14 cellular contexts compared by ENCODE assay signal in genomic region chr17:75970011-75970523, GRCh38. TPM values are rescaled to one million over a fixed set of nuclear protein-coding genes. Genes with fewer than 3 reads are reported as not detected.
DNase-seq lines count a peak whose midpoint lies in the region; TF ChIP-seq lines count a peak whose summit lies in the region.
"Had no signal": no experiment of that assay in that cellular context is flagged by ENCODE, and none has a peak within 500 bp of the region (broad histone marks: within the 10 kb centered on the region; RNA-seq: fewer than 3 reads in every experiment).

No MANE protein-coding gene starts in this region.

- no peak for TF ChIP-seq POLR2A in spleen (IDR thresholded peaks at IDR 0.05)

- no peak for TF ChIP-seq CTCF in PC-9 (conservative IDR thresholded peaks at IDR 0.05)
- no peak for TF ChIP-seq CTCF in fibroblast of mammary gland (conservative IDR thresholded peaks at IDR 0.05; ENCODE audit: control insufficient read depth, insufficient read depth, low read depth, low read length)
- TF ChIP-seq CTCF in spleen (IDR thresholded peaks at IDR 0.05 in 8 of 11, conservative IDR thresholded peaks at IDR 0.05 in 3 of 11): no peak

- H3K4me3 ChIP-seq in PC-9 (no peak overlapping the region), fibroblast of mammary gland (ENCODE audit: control insufficient read depth, low read depth, low read length) (no peak overlapping the region), spleen (peak overlapping the region in 1 of 8 donors; percentile 58)

- 0 out of 2 replicates have a peak, but pooled peaks cover 4% of the 10 kb centered on the region for H3K36me3 ChIP-seq in PC-9 (ENCODE audit: low read depth)
- peaks cover 0 to 73% (median 0%) of the 10 kb centered on the region in 6 donors for H3K36me3 ChIP-seq in spleen

- no peaks in the 10 kb centered on the region for H3K9me2 ChIP-seq in PC-9 (ENCODE audit: insufficient read depth)

- CTCF ChIA-PET in PC-9 (lab: Charles Lee): interaction anchor here (0.7 kb wide), 1 partner anchor 11 kb away, joined by 3 read pairs; no protein-coding TSS in a partner anchor

- no peaks in the 10 kb centered on the region for H3K9me3 ChIP-seq in PC-9 (ENCODE audit: insufficient read depth, low read depth)
- H3K9me3 ChIP-seq in spleen: no peaks in the 10 kb centered on the region

- peak; percentile 54 for DNase-seq in SIG-M5 treated with dmso at 0.1 percent for 504 hours (lab: John Stamatoyannopoulos, UW; ENCODE audit: unreplicated experiment)
- no peak for DNase-seq in SIG-M5 (lab: John Stamatoyannopoulos, UW)
- DNase-seq in PC-9: peak in 1 of 2 experiments; percentile 51
- DNase-seq in fibroblast of mammary gland (ENCODE audit: low read depth): peak; percentile 81
- no peak for DNase-seq in spleen
- no peak for DNase-seq in AG08396 (ENCODE audit: low spot score)
- DNase-seq in iPS-NIHi7 (ENCODE audit: extremely low spot score): no peak
- DNase-seq in NCI-H226: no peak
- DNase-seq: 8988T; amygdala; NCI-H1092 treated with DMSO at 0.1 percent for 48 hours; NCI-H526 treated with DMSO at 0.1 percent for 48 hours; stimulated activated naive B cell treated with anti-CD40 and anti-IgM and Interleukin-4, amounts not matched to agents 10 μg/mL and 1 μg/mL and 100 μg/mL, for 72 hours; T-cell had no signal

- peak overlapping the region; percentile 26; the same call in 1 of the 2 replicates for H3K4me2 ChIP-seq in PC-9

- H3K4me1 ChIP-seq in PC-9 (replicated peaks; ENCODE audit: insufficient read depth): peaks cover 10% of the 10 kb centered on the region
- peaks cover 0 to 83% (median 22%) of the 10 kb centered on the region in 6 donors for H3K4me1 ChIP-seq in spleen

- H3K79me2 ChIP-seq in PC-9 (ENCODE audit: low read depth): peaks cover 13% of the 10 kb centered on the region

- 49 to 65% (median 58%) methylated on average over 4 of the region's 4 CpGs for whole genome bisulfite sequencing in spleen, 5 donors

- H4K20me1 ChIP-seq in PC-9 (ENCODE audit: insufficient read depth): no peaks in the 10 kb centered on the region

- H3F3A ChIP-seq in PC-9 (ENCODE audit: insufficient read depth, low read depth): peaks cover 19% of the 10 kb centered on the region

- POLR2A ChIA-PET in PC-9 (lab: Charles Lee; ENCODE audit: unreplicated experiment): interaction anchor here (0.7 kb wide), 1 partner anchor 29 kb away, joined by 6 read pairs; no protein-coding TSS in a partner anchor

- no TSS peak for BruUV-seq in PC-9 (replicated peaks; lab: Mats Ljungman, UMichigan)

- intact Hi-C loops in PC-9 (cut with micrococcal nuclease; ENCODE audit: unreplicated experiment) (no loop called here), spleen (cut with DNase I; ENCODE audit: low total_unique reads) (no loop called here)

- no peak overlapping the region for H2AFZ ChIP-seq in PC-9

- H3K27ac ChIP-seq in PC-9 (peak overlapping the region; percentile 56), spleen (peak overlapping the region in 7 of 8 donors; percentile 52 to 92 (median 78))

- H3K27me3 ChIP-seq in PC-9 (ENCODE audit: insufficient read depth, low read depth): no peaks in the 10 kb centered on the region
- H3K27me3 ChIP-seq in spleen (replicated peaks in 1 of 7): no peaks in the 10 kb centered on the region

RNA-seq across cellular contexts. Expression of gene ACOX1, which starts 8.9 kb away (rescaled TPM):
- total RNA-seq in PC-9 (2021): 35.5 and 37.1 TPM in 2 replicates
- total RNA-seq in spleen: 10 to 100 TPM; 36.0 to 60.2 (median 45.9) TPM
- 1 to 10 TPM; 6.3 to 9.8 (median 6.8) TPM for polyA plus RNA-seq in spleen

RNA-seq across cellular contexts. Expression of gene TEN1, which starts 9.0 kb away (rescaled TPM):
- total RNA-seq in PC-9 (2021): 19.6 and 22.7 TPM in 2 replicates
- 10 to 100 TPM in 5 of 7 donors, 1 to 10 TPM in 2; 6.0 to 20.8 (median 13.4) TPM for total RNA-seq in spleen
- 10 to 100 TPM; 25.7 to 38.7 (median 34.8) TPM for polyA plus RNA-seq in spleen

RNA-seq across cellular contexts. Expression of gene FBF1, which starts 29.2 kb away (rescaled TPM):
- total RNA-seq in PC-9 (2021) (22.5 and 28.7 TPM in 2 replicates), spleen (10 to 100 TPM in 4 of 7 donors, 1 to 10 TPM in 3; 7.7 to 16.0 (median 10.3) TPM)
- 10 to 100 TPM in 1 of 3 donors, 1 to 10 TPM in 2; 5.2 to 14.4 (median 7.3) TPM for polyA plus RNA-seq in spleen

RNA-seq across cellular contexts. Expression of gene CDK3, which starts 30.6 kb away (rescaled TPM):
- total RNA-seq in PC-9 (2021) (10.3 and 12.3 TPM in 2 replicates), spleen (10 to 100 TPM in 2 of 7 donors, 1 to 10 TPM in 5; 6.7 to 12.0 (median 7.1) TPM)
- polyA plus RNA-seq in spleen: 10 to 100 TPM; 13.8 to 39.8 (median 31.2) TPM

RNA-seq across cellular contexts. Expression of gene EVPL, which starts 57.0 kb away (rescaled TPM):
- total RNA-seq in PC-9 (2021) (60.8 and 77.8 TPM in 2 replicates), spleen (under 1 TPM in 4 of 7 donors, not detected in 3; 0.06 to 0.56 (median 0.20) TPM)
- under 1 TPM; 0.04 to 0.29 (median 0.05) TPM for polyA plus RNA-seq in spleen

Comparison
In these comparisons a context has a peak if more than half of its experiments do, and no peak if none do; other contexts are left out.
1. DNase-seq: peak in SIG-M5 treated with dmso at 0.1 percent for 504 hours (single experiment) and fibroblast of mammary gland (single experiment); none in SIG-M5 (single experiment), spleen (single experiment), AG08396 (single experiment), iPS-NIHi7 (single experiment) and NCI-H226 (single experiment).